ENCODE assay signal across 9 cellular contexts in genomic region chr4:602559-602942, GRCh38. TPM values are rescaled to one million over a fixed set of nuclear protein-coding genes. Genes with fewer than 3 reads are reported as not detected.
DNase-seq lines count a peak whose midpoint lies in the region; ATAC-seq and TF ChIP-seq lines count a peak whose summit lies in the region.
"Had no signal": no experiment of that assay in that cellular context is flagged by ENCODE, and none has a peak within 500 bp of the region (broad histone marks: within the 10 kb centered on the region; RNA-seq: fewer than 3 reads in every experiment).

No MANE protein-coding gene starts in this region.

- no peak overlapping the region for H3K4me3 Mint-ChIP-seq in activated naive CD4-positive, alpha-beta T cell treated with anti-CD3 and anti-CD28 coated beads for 36 hours

- no peaks in the 10 kb centered on the region for H3K36me3 ChIP-seq in OCI-LY1 (ENCODE audit: insufficient read depth, low read length)

- H3K9ac ChIP-seq in OCI-LY1 (ENCODE audit: low read length): no peak overlapping the region

- no peak overlapping the region for H3K27ac Mint-ChIP-seq in activated naive CD4-positive, alpha-beta T cell treated with anti-CD3 and anti-CD28 coated beads for 36 hours

- H3K27ac ChIP-seq in OCI-LY1 (ENCODE audit: low read depth, low read length, poor library complexity, severe bottlenecking): no peak overlapping the region
- H3K27ac ChIP-seq: skin epidermis had no signal

- no peak overlapping the region for H2AFZ ChIP-seq in OCI-LY1 (ENCODE audit: low read length)

- CTCF ChIA-PET in activated naive CD4-positive, alpha-beta T cell treated with anti-CD3 and anti-CD28 coated beads for 36 hours (lab: Charles Lee): interaction anchor here (0.7 to 1.2 kb wide), 7 partner anchors 9 to 140 kb away, joined by 3 to 4 read pairs (median 3); partner anchors contain the start of genes ATP5ME and MYL5

- peak; percentile 72 for TF ChIP-seq CTCF in OCI-LY1 (IDR thresholded peaks at IDR 0.05; ENCODE audit: low read length)

- no peaks in the 10 kb centered on the region for H3K27me3 ChIP-seq in OCI-LY1 (ENCODE audit: insufficient read depth, low read length)

- DNase-seq in DMS 273 (lab: John Stamatoyannopoulos, UW; ENCODE audit: unreplicated experiment) (peak; percentile 84), DMS 273 treated with DMSO at 0.1 percent for 48 hours (lab: John Stamatoyannopoulos, UW) (no peak), kidney glomerular epithelial cell (lab: John Stamatoyannopoulos, UW) (peak; percentile 73), epidermal melanocyte (ENCODE audit: insufficient read length, low spot score) (no peak)
- peak; percentile 86 for DNase-seq in activated naive CD4-positive, alpha-beta T cell treated with anti-CD3 and anti-CD28 coated beads for 36 hours
- peak; percentile 50 for DNase-seq in stimulated activated CD8-positive, alpha-beta memory T cell treated with anti-CD3 and anti-CD28 coated beads, Interleukin-15, amount 100 ng/mL, for 24 hours (ENCODE audit: low read depth)

- H3K4me1 ChIP-seq in OCI-LY1 (ENCODE audit: insufficient read depth, low read length, severe bottlenecking): peaks cover 18% of the 10 kb centered on the region

- H3K9me2 ChIP-seq in OCI-LY1 (ENCODE audit: low read depth, low read length): no peaks in the 10 kb centered on the region

- H3K36me3 Mint-ChIP-seq in activated naive CD4-positive, alpha-beta T cell treated with anti-CD3 and anti-CD28 coated beads for 36 hours (ENCODE audit: low read depth): no peaks in the 10 kb centered on the region

- H3K9me3 ChIP-seq in OCI-LY1 (ENCODE audit: low read length): no peaks in the 10 kb centered on the region

- ATAC-seq in HG03039 (IDR thresholded peaks at IDR 0.05; ENCODE audit: unreplicated experiment): no peak

- H3K4me1 Mint-ChIP-seq in activated naive CD4-positive, alpha-beta T cell treated with anti-CD3 and anti-CD28 coated beads for 36 hours (ENCODE audit: low read depth): peaks cover 2% of the 10 kb centered on the region

- H3F3A ChIP-seq in OCI-LY1 (ENCODE audit: insufficient read depth, low read length): no peaks in the 10 kb centered on the region

- intact Hi-C loops in activated naive CD4-positive, alpha-beta T cell treated with anti-CD3 and anti-CD28 coated beads for 36 hours (cut with micrococcal nuclease): loop anchor here (1.0 to 10.0 kb wide), 4 partner anchors 72 to 385 kb away; partner anchors contain the start of genes ATP5ME, IDUA and MYL5

- H3K27me3 Mint-ChIP-seq in activated naive CD4-positive, alpha-beta T cell treated with anti-CD3 and anti-CD28 coated beads for 36 hours (ENCODE audit: low read depth): peaks cover 12% of the 10 kb centered on the region

- H3K79me2 ChIP-seq in OCI-LY1 (ENCODE audit: insufficient read depth, low read length): no peaks in the 10 kb centered on the region

- H3K4me2 ChIP-seq in OCI-LY1 (ENCODE audit: low read length): no peak overlapping the region

- no peak overlapping the region for H3K4me3 ChIP-seq in OCI-LY1 (ENCODE audit: low read depth, low read length, poor library complexity, severe bottlenecking)
- H3K4me3 ChIP-seq: skin epidermis had no signal

- H3K9me3 Mint-ChIP-seq in activated naive CD4-positive, alpha-beta T cell treated with anti-CD3 and anti-CD28 coated beads for 36 hours: no peaks in the 10 kb centered on the region

- no peaks in the 10 kb centered on the region for H4K20me1 ChIP-seq in OCI-LY1 (ENCODE audit: insufficient read depth, low read length)

RNA-seq across cellular contexts. Expression of gene PDE6B, which starts 22.8 kb away (rescaled TPM):
- total RNA-seq in activated naive CD4-positive, alpha-beta T cell treated with anti-CD3 and anti-CD28 coated beads for 36 hours: 10 to 100 TPM; 17.4 to 18.1 TPM

RNA-seq across cellular contexts. Expression of gene TMEM271, which starts 26.5 kb away (rescaled TPM):
- total RNA-seq in activated naive CD4-positive, alpha-beta T cell treated with anti-CD3 and anti-CD28 coated beads for 36 hours: not detected

Comparison
In these comparisons a context has a peak if more than half of its experiments do, and no peak if none do; other contexts are left out.
1. DNase-seq: peak in DMS 273 (single experiment), activated naive CD4-positive, alpha-beta T cell treated with anti-CD3 and anti-CD28 coated beads for 36 hours (single experiment), kidney glomerular epithelial cell (single experiment) and stimulated activated CD8-positive, alpha-beta memory T cell treated with anti-CD3 and anti-CD28 coated beads, Interleukin-15, amount 100 ng/mL, for 24 hours (single experiment); none in DMS 273 treated with DMSO at 0.1 percent for 48 hours (single experiment) and epidermal melanocyte (single experiment).